ENCODE assay signal across 1 cellular context in genomic region chr20:50804453-50805348, GRCh38.
TF ChIP-seq lines count a peak whose summit lies in the region.

No MANE protein-coding gene starts in this region.

TF ChIP-seq in GM23338, 12 proteins besides CTCF, POLR2A, EP300 and RAD21 (continued from another document):
- no peak for TF ChIP-seq REST (IDR thresholded peaks at IDR 0.05; ENCODE audit: unreplicated experiment)
- TF ChIP-seq POLR2AphosphoS5 (IDR thresholded peaks at IDR 0.05; ENCODE audit: low read depth), result no peak
- no peak for TF ChIP-seq CREB1 (CRISPR knock-in tag; IDR thresholded peaks at IDR 0.05; ENCODE audit: low read depth)
- no peak for TF ChIP-seq JUNB (IDR thresholded peaks at IDR 0.05; ENCODE audit: unreplicated experiment)
- TF ChIP-seq NANOG (IDR thresholded peaks at IDR 0.05; ENCODE audit: borderline replicate concordance), result no peak
- TF ChIP-seq ETS1 (IDR thresholded peaks at IDR 0.05), result no peak
